ENCODE assay signal across 14 cellular contexts in the genomic region with DNA sequence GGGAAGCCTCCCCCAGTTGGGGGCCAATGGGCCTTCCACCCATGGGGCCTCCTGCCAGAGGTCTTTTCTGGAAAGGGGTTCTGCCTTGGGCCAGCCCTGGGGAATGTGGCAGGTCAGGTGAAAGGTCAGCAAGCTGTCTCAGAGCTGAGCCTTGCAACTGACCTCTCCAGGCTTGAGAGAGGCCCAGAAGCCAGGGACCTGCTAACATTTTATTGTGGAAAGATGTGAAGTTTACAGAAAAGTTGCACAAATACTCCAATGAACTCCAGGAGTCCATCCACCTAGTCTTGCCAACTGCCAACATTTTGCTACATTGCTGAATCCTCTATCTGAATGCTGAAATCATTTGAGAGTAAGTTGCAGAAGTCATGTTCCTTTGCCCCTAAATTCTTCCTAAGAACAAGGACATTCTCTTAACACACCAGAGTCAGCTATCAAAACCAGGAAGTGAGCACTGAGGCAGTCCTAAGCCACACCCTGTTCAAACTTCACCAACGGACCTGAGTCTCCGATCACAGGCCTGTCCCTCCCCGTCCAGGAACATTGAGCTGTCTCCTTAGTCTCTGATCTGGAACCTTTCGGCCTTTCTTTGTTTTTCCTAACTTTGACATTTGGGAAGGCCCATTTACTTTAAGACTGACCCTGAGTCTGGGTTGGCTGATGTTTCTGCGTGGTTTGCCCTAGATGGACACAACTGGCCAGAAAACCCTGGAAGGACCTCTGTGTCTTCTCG. TPM values are rescaled to one million over a fixed set of nuclear protein-coding genes. Genes with fewer than 3 reads are reported as not detected.
DNase-seq lines count a peak whose midpoint lies in the region; ATAC-seq and TF ChIP-seq lines count a peak whose summit lies in the region.
"Had no signal": no experiment of that assay in that cellular context is flagged by ENCODE, and none has a peak within 500 bp of the region (broad histone marks: within the 10 kb centered on the region; RNA-seq: fewer than 3 reads in every experiment).

No MANE protein-coding gene starts in this region.

- H3K27ac ChIP-seq in hepatocyte (peak overlapping the region; percentile 52), tibial nerve (peak overlapping the region in 3 of 4 donors; percentile 83 to 92 (median 89))
- H3K27ac ChIP-seq: body of pancreas, gastrocnemius medialis, thoracic aorta had no signal

- H3K4me1 Mint-ChIP-seq in activated CD8-positive, alpha-beta T cell treated with anti-CD3 and anti-CD28 coated beads for 36 hours (ENCODE audit: low read depth) = peaks cover 7% of the 10 kb centered on the region

- no peak overlapping the region for H3K27ac Mint-ChIP-seq in activated CD8-positive, alpha-beta T cell treated with anti-CD3 and anti-CD28 coated beads for 36 hours
- H3K27ac Mint-ChIP-seq: CD4-positive, alpha-beta T cell had no signal

- no peaks in the 10 kb centered on the region for H3K79me2 ChIP-seq in hepatocyte

- H3K36me3 ChIP-seq in hepatocyte (replicated peaks; ENCODE audit: insufficient read depth, low read depth) (no peaks in the 10 kb centered on the region), tibial nerve (peaks cover 0 to 4% (median 0%) of the 10 kb centered on the region in 3 donors)
- H3K36me3 ChIP-seq: gastrocnemius medialis, thoracic aorta had no signal

- intact Hi-C loops in activated CD8-positive, alpha-beta T cell treated with anti-CD3 and anti-CD28 coated beads for 36 hours (cut with micrococcal nuclease) = loop anchor here (10.0 kb wide), 1 partner anchor 381 kb away; a partner anchor contains a TSS

- H3K4me3 ChIP-seq in hepatocyte (no peak overlapping the region), tibial nerve (no peak overlapping the region)
- H3K4me3 ChIP-seq: body of pancreas, gastrocnemius medialis, thoracic aorta had no signal

- WGBS in hepatocyte (ENCODE audit: low lambda C conversion rate, missing lambda C conversion rate) = 66% methylated on average over 6 of the region's 6 CpGs
- WGBS in tibial nerve, 2 donors = 83 to 85% methylated on average over 6 of the region's 6 CpGs

- CTCF ChIA-PET in activated CD8-positive, alpha-beta T cell treated with anti-CD3 and anti-CD28 coated beads for 36 hours (lab: Charles Lee) = no interaction called here

- TF ChIP-seq CTCF in hepatocyte (IDR thresholded peaks at IDR 0.05; ENCODE audit: poor library complexity) (no peak), tibial nerve (IDR thresholded peaks at IDR 0.05) (no peak)
- TF ChIP-seq CTCF in activated CD8-positive, alpha-beta T cell treated with anti-CD3 and anti-CD28 coated beads for 36 hours (IDR thresholded peaks at IDR 0.05) = no peak

- TF ChIP-seq POLR2A in tibial nerve (IDR thresholded peaks at IDR 0.05) = no peak

- no peak overlapping the region for H2AFZ ChIP-seq in hepatocyte

- no peak overlapping the region for H3K4me2 ChIP-seq in hepatocyte

- no peak for ATAC-seq in activated CD8-positive, alpha-beta T cell treated with anti-CD3 and anti-CD28 coated beads for 36 hours
- ATAC-seq: body of pancreas, gastrocnemius medialis had no signal

- H3K9me3 ChIP-seq in hepatocyte (ENCODE audit: low read depth) (no peaks in the 10 kb centered on the region), tibial nerve (no peaks in the 10 kb centered on the region)
- H3K9me3 ChIP-seq: body of pancreas, gastrocnemius medialis, thoracic aorta had no signal

- H3K9me2 ChIP-seq in hepatocyte (replicated peaks; ENCODE audit: insufficient read depth) = no peaks in the 10 kb centered on the region

- no peak for TF ChIP-seq EP300 in tibial nerve (IDR thresholded peaks at IDR 0.05)

- no peaks in the 10 kb centered on the region for H3K36me3 Mint-ChIP-seq in activated CD8-positive, alpha-beta T cell treated with anti-CD3 and anti-CD28 coated beads for 36 hours (ENCODE audit: low read depth)

- H3K4me1 ChIP-seq in hepatocyte (ENCODE audit: insufficient read depth) (peaks cover 8% of the 10 kb centered on the region), tibial nerve (peaks cover 0 to 67% (median 34%) of the 10 kb centered on the region in 4 donors)

- peaks cover 17% of the 10 kb centered on the region for H3K27me3 Mint-ChIP-seq in activated CD8-positive, alpha-beta T cell treated with anti-CD3 and anti-CD28 coated beads for 36 hours

- no peaks in the 10 kb centered on the region for H4K20me1 ChIP-seq in hepatocyte (ENCODE audit: insufficient read depth, poor library complexity, severe bottlenecking)

- H3K9me3 Mint-ChIP-seq in activated CD8-positive, alpha-beta T cell treated with anti-CD3 and anti-CD28 coated beads for 36 hours = no peaks in the 10 kb centered on the region
- H3K9me3 Mint-ChIP-seq: CD4-positive, alpha-beta T cell had no signal

- POLR2A ChIA-PET in activated CD8-positive, alpha-beta T cell treated with anti-CD3 and anti-CD28 coated beads for 36 hours (lab: Charles Lee) = no interaction called here

- H3K4me3 Mint-ChIP-seq in activated CD8-positive, alpha-beta T cell treated with anti-CD3 and anti-CD28 coated beads for 36 hours = no peak overlapping the region

- H3K27me3 ChIP-seq in hepatocyte (no peaks in the 10 kb centered on the region), tibial nerve (peaks cover 0 to 15% of the 10 kb centered on the region in 2 donors)
- H3K27me3 ChIP-seq: body of pancreas, gastrocnemius medialis had no signal

- DNase-seq in activated CD4-positive, CD25-positive, alpha-beta regulatory T cell treated with anti-CD3 and anti-CD28 coated beads, Interleukin-2, amount 50 U/mL, for 72 hours = peak; percentile 7
- no peak for DNase-seq in activated CD4-positive, CD25-positive, alpha-beta regulatory T cell (lab: John Stamatoyannopoulos, UW)
- peak; percentile 14 for DNase-seq in SIG-M5 (lab: John Stamatoyannopoulos, UW)
- DNase-seq in hepatocyte (ENCODE audit: low spot score) = peak; percentile 50
- DNase-seq in tibial nerve (ENCODE audit: low spot score in 2 of 2) = peak in 1 of 2 donors; percentile 7
- DNase-seq in activated CD8-positive, alpha-beta T cell treated with anti-CD3 and anti-CD28 coated beads for 36 hours = no peak
- no peak for DNase-seq in hypothalamus (lab: John Stamatoyannopoulos, UW)
- no peak for DNase-seq in 8988T
- DNase-seq: activated effector memory CD4-positive, alpha-beta T cell treated with Interleukin-2 at 50 U/mL for 16 hours; CD4-positive, alpha-beta T cell; gastrocnemius medialis; MM.1S had no signal

RNA-seq across cellular contexts. Expression of a gene that starts 4.0 kb away (rescaled TPM):
- total RNA-seq in hepatocyte (1.4 and 2.2 TPM in 2 replicates), tibial nerve (10 to 100 TPM in 3 of 4 donors, 1 to 10 TPM in 1; 6.9 to 24.0 (median 10.7) TPM)
- 5.9 and 7.5 TPM in 2 replicates for polyA plus RNA-seq in hepatocyte
- total RNA-seq in activated CD8-positive, alpha-beta T cell treated with anti-CD3 and anti-CD28 coated beads for 36 hours = 1 to 10 TPM; 2.1 to 2.4 TPM

Comparison
In these comparisons a context has a peak if more than half of its experiments do, and no peak if none do; other contexts are left out.
1. DNase-seq: peak in activated CD4-positive, CD25-positive, alpha-beta regulatory T cell treated with anti-CD3 and anti-CD28 coated beads, Interleukin-2, amount 50 U/mL, for 72 hours (single experiment), SIG-M5 (single experiment) and hepatocyte (single experiment); none in activated CD4-positive, CD25-positive, alpha-beta regulatory T cell (0 of 4), activated CD8-positive, alpha-beta T cell treated with anti-CD3 and anti-CD28 coated beads for 36 hours (single experiment), hypothalamus (0 of 51) and 8988T (single experiment).